ENCODE assay signal across 9 cellular contexts in the genomic region with DNA sequence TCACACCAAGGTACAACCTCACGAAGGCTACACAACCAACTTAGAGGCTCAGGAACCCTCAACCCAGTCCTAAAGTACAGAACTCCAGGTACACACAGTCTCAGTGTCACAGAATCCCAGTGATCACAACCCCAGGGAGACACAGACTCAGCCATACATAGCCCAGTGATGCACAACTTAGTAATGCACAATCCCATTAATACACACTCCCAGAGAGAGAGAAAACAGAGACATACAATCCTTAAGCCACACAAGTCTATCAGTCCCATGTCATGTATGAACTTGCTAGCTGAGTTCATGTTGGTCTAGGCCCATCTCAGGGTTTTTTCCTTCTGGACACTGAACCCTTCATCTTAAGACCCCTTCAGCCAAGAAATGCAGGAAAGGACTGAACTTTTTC. TPM values are rescaled to one million over a fixed set of nuclear protein-coding genes. Genes with fewer than 3 reads are reported as not detected.
A peak's percentile ranks its signal among the peaks of the same experiment; 100 is the strongest.
DNase-seq lines count a peak whose midpoint lies in the region; ATAC-seq and TF ChIP-seq lines count a peak whose summit lies in the region.
"Had no signal": no experiment of that assay in that cellular context is flagged by ENCODE, and none has a peak within 500 bp of the region (broad histone marks: within the 10 kb centered on the region; RNA-seq: fewer than 3 reads in every experiment).

No MANE protein-coding gene starts in this region.

- H3K4me1 Mint-ChIP-seq in activated T-cell treated with anti-CD3 and anti-CD28 coated beads, Interleukin-2, amount 50 U/mL, for 4 hours (ENCODE audit: low read depth), result peaks cover 57% of the 10 kb centered on the region
- peaks cover 51% of the 10 kb centered on the region for H3K4me1 Mint-ChIP-seq in T-helper 17 cell
- H3K4me1 Mint-ChIP-seq in progenitor cell of endocrine pancreas (ENCODE audit: low read depth), result peaks cover 14% of the 10 kb centered on the region

- no peaks in the 10 kb centered on the region for H3K9me3 Mint-ChIP-seq in activated T-cell treated with anti-CD3 and anti-CD28 coated beads, Interleukin-2, amount 50 U/mL, for 4 hours
- no peaks in the 10 kb centered on the region for H3K9me3 Mint-ChIP-seq in progenitor cell of endocrine pancreas (ENCODE audit: low read depth)

- H3K4me3 ChIP-seq in epithelial cell of esophagus (ENCODE audit: low read length), result no peak overlapping the region
- H3K4me3 ChIP-seq: uterus had no signal

- peak overlapping the region; percentile 75 for H3K4me3 Mint-ChIP-seq in activated T-cell treated with anti-CD3 and anti-CD28 coated beads, Interleukin-2, amount 50 U/mL, for 4 hours
- H3K4me3 Mint-ChIP-seq in T-helper 17 cell, result peak overlapping the region; percentile 96
- peak overlapping the region; percentile 48 for H3K4me3 Mint-ChIP-seq in progenitor cell of endocrine pancreas (ENCODE audit: low read depth)

- H3K36me3 Mint-ChIP-seq in activated T-cell treated with anti-CD3 and anti-CD28 coated beads, Interleukin-2, amount 50 U/mL, for 4 hours (ENCODE audit: insufficient read depth), result no peaks in the 10 kb centered on the region
- no peaks in the 10 kb centered on the region for H3K36me3 Mint-ChIP-seq in T-helper 17 cell (ENCODE audit: low read depth)
- H3K36me3 Mint-ChIP-seq in progenitor cell of endocrine pancreas (ENCODE audit: insufficient read depth), result no peaks in the 10 kb centered on the region

- DNase-seq in activated T-cell treated with anti-CD3 and anti-CD28 coated beads, Interleukin-2, amount 50 U/mL, for 4 hours, result no peak
- no peak for DNase-seq in activated T-cell treated with anti-CD3 and anti-CD28 coated beads, Interleukin-2, amount 50 U/mL, for 1 hour
- DNase-seq in T-helper 17 cell (no peak), epithelial cell of esophagus (ENCODE audit: low read depth) (peak; percentile 21), progenitor cell of endocrine pancreas (ENCODE audit: low spot score, unreplicated experiment) (no peak), NCI-H2171 (lab: John Stamatoyannopoulos, UW) (no peak), HK-2 (ENCODE audit: unreplicated experiment) (no peak)

- TF ChIP-seq CTCF in epithelial cell of esophagus (IDR thresholded peaks at IDR 0.05; ENCODE audit: insufficient read depth, low read depth, low read length, missing control alignments) (no peak), progenitor cell of endocrine pancreas (IDR thresholded peaks at IDR 0.05; ENCODE audit: unreplicated experiment) (no peak)

- H3K27me3 Mint-ChIP-seq in activated T-cell treated with anti-CD3 and anti-CD28 coated beads, Interleukin-2, amount 50 U/mL, for 4 hours (ENCODE audit: low read depth), result no peaks in the 10 kb centered on the region
- H3K27me3 Mint-ChIP-seq in T-helper 17 cell, result no peaks in the 10 kb centered on the region
- H3K27me3 Mint-ChIP-seq in progenitor cell of endocrine pancreas, result peaks cover 42% of the 10 kb centered on the region

- H3K27ac Mint-ChIP-seq in T-helper 17 cell (no peak overlapping the region), progenitor cell of endocrine pancreas (no peak overlapping the region)

- H3K9me3 ChIP-seq in T-helper 17 cell (ENCODE audit: control insufficient read depth, low read length, poor library complexity, severe bottlenecking), result no peaks in the 10 kb centered on the region
- H3K9me3 ChIP-seq: uterus had no signal

- ATAC-seq in activated T-cell treated with anti-CD3 and anti-CD28 coated beads, Interleukin-2, amount 50 U/mL, for 4 hours, result no peak
- ATAC-seq in T-helper 17 cell, result no peak
- no peak for ATAC-seq in HG02571 (IDR thresholded peaks at IDR 0.05; ENCODE audit: unreplicated experiment)

RNA-seq across cellular contexts. Expression of a gene that starts 4.6 kb away (rescaled TPM):
- total RNA-seq in activated T-cell treated with anti-CD3 and anti-CD28 coated beads, Interleukin-2, amount 50 U/mL, for 4 hours, result under 1 TPM; 0.23 to 0.63 (median 0.37) TPM
- 1 to 10 TPM; 2.9 to 4.1 TPM for total RNA-seq in T-helper 17 cell
- total RNA-seq in progenitor cell of endocrine pancreas, result 4.4 and 5.5 TPM in 2 replicates

RNA-seq across cellular contexts. Expression of a gene that starts 20.8 kb away (rescaled TPM):
- 10 to 100 TPM; 52.0 to 72.2 (median 64.5) TPM for total RNA-seq in activated T-cell treated with anti-CD3 and anti-CD28 coated beads, Interleukin-2, amount 50 U/mL, for 4 hours
- total RNA-seq in T-helper 17 cell, result 100 to 1,000 TPM; 411 to 421 TPM
- total RNA-seq in progenitor cell of endocrine pancreas, result 138 and 148 TPM in 2 replicates

RNA-seq across cellular contexts. Expression of a gene that starts 55.8 kb away (rescaled TPM):
- total RNA-seq in activated T-cell treated with anti-CD3 and anti-CD28 coated beads, Interleukin-2, amount 50 U/mL, for 4 hours, result 100 to 1,000 TPM; 213 to 285 (median 265) TPM
- total RNA-seq in T-helper 17 cell, result 10 to 100 TPM; 13.1 to 13.8 TPM
- total RNA-seq in progenitor cell of endocrine pancreas, result 39.3 and 44.1 TPM in 2 replicates
